Comparison of ENCODE assay signal across 8 cellular contexts in the genomic region with DNA sequence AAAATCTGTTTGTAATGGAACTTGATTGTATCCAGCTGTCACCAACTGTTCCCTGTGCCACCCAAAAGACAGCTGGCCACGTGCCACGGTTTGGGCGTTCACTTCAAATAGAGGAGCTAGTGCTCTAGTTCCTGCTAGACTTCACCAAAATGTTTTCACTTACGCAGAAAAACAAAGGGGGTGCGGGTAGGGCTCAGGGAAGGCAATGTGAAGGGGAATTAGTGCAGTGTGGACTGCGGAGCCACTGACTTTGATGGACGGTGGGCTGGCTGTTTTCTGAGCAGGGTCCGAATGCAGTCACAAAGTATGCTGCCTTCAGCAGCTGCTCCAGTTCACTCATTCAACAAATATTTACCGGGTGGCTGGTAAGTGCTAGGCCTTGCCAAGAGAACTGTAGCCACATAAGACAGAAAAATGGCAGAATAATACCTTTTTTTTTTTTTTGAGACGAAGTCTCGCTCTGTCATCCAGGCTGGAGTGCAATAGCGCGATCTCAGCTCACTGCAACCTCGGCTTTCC. TPM values are rescaled to one million over a fixed set of nuclear protein-coding genes. Genes with fewer than 3 reads are reported as not detected.
DNase-seq lines count a peak whose midpoint lies in the region; ATAC-seq and TF ChIP-seq lines count a peak whose summit lies in the region.

No MANE protein-coding gene starts in this region.

- peaks cover 0 to 10% of the 10 kb centered on the region in 2 donors for H3K36me3 ChIP-seq in adrenal gland (replicated peaks in 1 of 2)
- peaks cover 19% of the 10 kb centered on the region for H3K36me3 ChIP-seq in upper lobe of right lung

- WGBS in adrenal gland, 4 donors = 68 to 81% (median 71%) methylated on average over 14 of the region's 14 CpGs

- no peaks in the 10 kb centered on the region for H3K9me3 ChIP-seq in adrenal gland (replicated peaks in 1 of 3)
- no peaks in the 10 kb centered on the region for H3K9me3 ChIP-seq in upper lobe of right lung

- H3K27me3 ChIP-seq in adrenal gland (no peaks in the 10 kb centered on the region), upper lobe of right lung (no peaks in the 10 kb centered on the region)

- intact Hi-C loops in adrenal gland (cut with DNase I) = no loop called here
- intact Hi-C loops in upper lobe of right lung (cut with DNase I) = no loop called here

- no peak for TF ChIP-seq CTCF in adrenal gland (IDR thresholded peaks at IDR 0.05)
- no peak for TF ChIP-seq CTCF in upper lobe of right lung (IDR thresholded peaks at IDR 0.05)

- H3K4me3 ChIP-seq in adrenal gland = no peak overlapping the region
- H3K4me3 ChIP-seq in upper lobe of right lung = no peak overlapping the region

- ATAC-seq in upper lobe of right lung (peak; percentile 56), GM21619 (IDR thresholded peaks at IDR 0.05; ENCODE audit: unreplicated experiment) (no peak)

- TF ChIP-seq POLR2A in adrenal gland (IDR thresholded peaks at IDR 0.05) = no peak

- peak overlapping the region in 2 of 5 donors; percentile 18 to 47 for H3K27ac ChIP-seq in adrenal gland
- peak overlapping the region; percentile 70 for H3K27ac ChIP-seq in upper lobe of right lung

- peak; percentile 66 for DNase-seq in AG08396 (ENCODE audit: low spot score)
- peak; percentile 75 for DNase-seq in NCI-H2196 (lab: John Stamatoyannopoulos, UW; ENCODE audit: unreplicated experiment)
- peak in 6 of 7 donors; percentile 53 to 80 (median 59) for DNase-seq in adrenal gland
- DNase-seq in left kidney (ENCODE audit: low read depth, low spot score) = peak; percentile 23
- peak; percentile 90 for DNase-seq in upper lobe of right lung
- no peak for DNase-seq in NK-92 (lab: John Stamatoyannopoulos, UW; ENCODE audit: unreplicated experiment)
- no peak for DNase-seq in T1000 (lab: John Stamatoyannopoulos, UW)

- H3K4me1 ChIP-seq in adrenal gland (replicated peaks in 1 of 2) (peaks cover 0 to 26% of the 10 kb centered on the region in 2 donors), upper lobe of right lung (peaks cover 25% of the 10 kb centered on the region)

RNA-seq across cellular contexts. Expression of a gene that starts 7.6 kb away (rescaled TPM):
- total RNA-seq in adrenal gland = 100 to 1,000 TPM in 1 of 8 donors, 10 to 100 TPM in 7; 26.0 to 141 (median 56.2) TPM
- polyA plus RNA-seq in adrenal gland = 10 to 100 TPM; 32.6 to 45.2 (median 35.3) TPM
- total RNA-seq in upper lobe of right lung = 103 TPM

RNA-seq across cellular contexts. Expression of a gene that starts 50.9 kb away (rescaled TPM):
- 10 to 100 TPM; 15.7 to 69.1 (median 47.1) TPM for total RNA-seq in adrenal gland
- polyA plus RNA-seq in adrenal gland = 10 to 100 TPM; 19.7 to 48.8 (median 44.8) TPM
- total RNA-seq in upper lobe of right lung = 69.6 TPM

Comparison
In these comparisons a context has a peak if more than half of its experiments do, and no peak if none do; other contexts are left out.
1. DNase-seq: peak in AG08396 (single experiment), NCI-H2196 (single experiment), adrenal gland (6 of 7), left kidney (single experiment) and upper lobe of right lung (single experiment); none in NK-92 (single experiment) and T1000 (single experiment).